In genomic region chr17:42325026-42325425, GRCh38 we compare ENCODE assay signal across 8 cellular contexts. TPM values are rescaled to one million over a fixed set of nuclear protein-coding genes. Genes with fewer than 3 reads are reported as not detected.
A peak's percentile ranks its signal among the peaks of the same experiment; 100 is the strongest.
DNase-seq lines count a peak whose midpoint lies in the region; ATAC-seq and TF ChIP-seq lines count a peak whose summit lies in the region.

No MANE protein-coding gene starts in this region.

- no peak overlapping the region for H3K4me3 ChIP-seq in retinal pigment epithelial cell (ENCODE audit: low read length)

- no peaks in the 10 kb centered on the region for H3K9me3 Mint-ChIP-seq in glutamatergic neuron (ENCODE audit: unreplicated experiment)

- ATAC-seq in GM21447 (IDR thresholded peaks at IDR 0.05; ENCODE audit: unreplicated experiment): no peak

- TF ChIP-seq CTCF in retinal pigment epithelial cell (conservative IDR thresholded peaks at IDR 0.05; ENCODE audit: low read depth, low read length): no peak
- no peak for TF ChIP-seq CTCF in glutamatergic neuron (IDR thresholded peaks at IDR 0.05; ENCODE audit: partially characterized antibody, unreplicated experiment)

- peaks cover 1% of the 10 kb centered on the region for H3K36me3 Mint-ChIP-seq in glutamatergic neuron (ENCODE audit: unreplicated experiment)

- no peak overlapping the region for H3K27ac Mint-ChIP-seq in glutamatergic neuron (ENCODE audit: unreplicated experiment)

- H3K27me3 Mint-ChIP-seq in glutamatergic neuron (ENCODE audit: unreplicated experiment): peaks cover 4% of the 10 kb centered on the region

- H3K4me1 Mint-ChIP-seq in glutamatergic neuron (ENCODE audit: low read depth, unreplicated experiment): peaks cover 23% of the 10 kb centered on the region

- DNase-seq in H4 (ENCODE audit: low spot score): peak; percentile 87
- peak; percentile 76 for DNase-seq in SW480 (ENCODE audit: low spot score)
- peak; percentile 69 for DNase-seq in fibroblast of gingiva (ENCODE audit: low read depth)
- DNase-seq in retinal pigment epithelial cell (ENCODE audit: low read depth): peak; percentile 51
- no peak for DNase-seq in glutamatergic neuron
- DNase-seq in GDM1 (lab: John Stamatoyannopoulos, UW): no peak
- DNase-seq in GM19238 (ENCODE audit: insufficient read length, low spot score): no peak

- no peak overlapping the region for H3K4me3 Mint-ChIP-seq in glutamatergic neuron (ENCODE audit: unreplicated experiment)

RNA-seq across cellular contexts. Expression of gene STAT5A, which starts 36.7 kb away (rescaled TPM):
- 0.35 and 0.41 TPM in 2 replicates for total RNA-seq in H4 (2014; rRNA removed; shearing (Covaris generic))
- 3.4 TPM for total RNA-seq in glutamatergic neuron (ENCODE audit: unreplicated experiment)

RNA-seq across cellular contexts. Expression of gene STAT5B, which starts 48.8 kb away (rescaled TPM):
- 13.7 and 25.0 TPM in 2 replicates for total RNA-seq in H4 (2014; rRNA removed; shearing (Covaris generic))
- total RNA-seq in glutamatergic neuron (ENCODE audit: unreplicated experiment): 31.9 TPM

Comparison
In these comparisons a context has a peak if more than half of its experiments do, and no peak if none do; other contexts are left out.
1. DNase-seq: peak in H4 (single experiment), SW480 (single experiment), fibroblast of gingiva (single experiment) and retinal pigment epithelial cell (single experiment); none in glutamatergic neuron (single experiment), GDM1 (single experiment) and GM19238 (single experiment).